Comparison of ENCODE assay signal across 21 cellular contexts in the genomic region with DNA sequence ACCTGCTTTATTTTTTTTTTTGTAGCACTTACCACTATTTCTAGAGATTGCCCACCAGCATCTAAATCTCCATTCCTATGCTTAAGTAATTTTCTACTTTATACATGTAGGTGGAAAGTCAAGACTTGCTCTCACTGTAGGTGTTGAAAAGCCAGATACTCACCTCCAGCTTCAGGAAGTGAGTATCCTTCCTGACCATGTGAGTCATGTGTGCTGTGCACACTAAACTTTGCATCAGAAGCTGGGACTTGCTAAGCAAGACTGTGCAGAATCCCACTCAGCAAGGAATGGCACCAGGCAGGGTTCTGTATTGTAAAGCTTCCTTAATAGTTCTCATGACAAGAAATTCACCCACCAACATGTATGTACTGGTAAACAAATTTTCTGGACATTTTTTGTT.
DNase-seq lines count a peak whose midpoint lies in the region; ATAC-seq and TF ChIP-seq lines count a peak whose summit lies in the region.
"Had no signal": no experiment of that assay in that cellular context is flagged by ENCODE, and none has a peak within 500 bp of the region (broad histone marks: within the 10 kb centered on the region; RNA-seq: fewer than 3 reads in every experiment).

No MANE protein-coding gene starts in this region.

- no peak for ATAC-seq in PC-3
- ATAC-seq: A549, GM23338, SK-N-SH treated with all-trans-retinoic acid at 6 μM for 48 hours had no signal

- BruUV-seq in PC-3 (replicated peaks; lab: Mats Ljungman, UMichigan), result no TSS peak

- H3F3A ChIP-seq in PC-3 (ENCODE audit: low read length, unreplicated experiment), result no peaks in the 10 kb centered on the region

- H3K36me3 ChIP-seq in PC-3 (ENCODE audit: low read depth, low read length), result no peaks in the 10 kb centered on the region
- H3K36me3 ChIP-seq: HAP-1 had no signal

- no peaks in the 10 kb centered on the region for H3K9me3 ChIP-seq in PC-3 (ENCODE audit: low read length)
- H3K9me3 ChIP-seq: A549, HAP-1 had no signal

- DNase-seq in ELR (ENCODE audit: low read depth) (peak; percentile 35), PC-3 (peak; percentile 59), dermis blood vessel endothelial cell (peak; percentile 1), kidney tubule cell (ENCODE audit: low spot score) (peak; percentile 31), GM20000 (ENCODE audit: low spot score) (no peak), epidermal melanocyte (ENCODE audit: insufficient read length, low spot score) (no peak), DMS 273 treated with DMSO at 0.1 percent for 48 hours (lab: John Stamatoyannopoulos, UW) (no peak), HuH-7 (ENCODE audit: low spot score) (no peak)
- DNase-seq: DND-41, KG1, NCI-H1092 treated with DMSO at 0.1 percent for 48 hours, NCI-H146, NCI-H2081, NCI-H2171 treated with DMSO at 0.1 percent for 48 hours, NCI-H446, NCI-H526, PC-9 had no signal

- H3K4me3 ChIP-seq in PC-3 (ENCODE audit: low read length), result no peak overlapping the region
- H3K4me3 ChIP-seq: A549, GM23338, HAP-1, PC-9 had no signal

- no peak overlapping the region for H2AFZ ChIP-seq in PC-3 (ENCODE audit: low read length)
- H2AFZ ChIP-seq: GM23338, PC-9 had no signal

- no peaks in the 10 kb centered on the region for H3K9me2 ChIP-seq in PC-3 (replicated peaks; ENCODE audit: low read length)

- no peaks in the 10 kb centered on the region for H3K4me1 ChIP-seq in PC-3 (ENCODE audit: insufficient read depth, low read length)
- H3K4me1 ChIP-seq: A549, HAP-1 had no signal

- CTCF ChIA-PET in PC-3 (lab: Charles Lee), result no interaction called here

- H3K79me2 ChIP-seq in PC-3 (ENCODE audit: low read length), result no peaks in the 10 kb centered on the region

- intact Hi-C loops in PC-3 (cut with micrococcal nuclease), result no loop called here

- H4K20me1 ChIP-seq in PC-3 (ENCODE audit: low read length), result no peaks in the 10 kb centered on the region

- no peak overlapping the region for H3K27ac ChIP-seq in PC-3 (ENCODE audit: low read length)
- H3K27ac ChIP-seq: A549, PC-9 had no signal

- no peak overlapping the region for H3K4me2 ChIP-seq in PC-3 (ENCODE audit: low read length)
- H3K4me2 ChIP-seq: A549, GM23338, PC-9 had no signal

- TF ChIP-seq CTCF in PC-3 (conservative IDR thresholded peaks at IDR 0.05; ENCODE audit: low read depth, low read length), result no peak
- TF ChIP-seq CTCF in GM20000 (IDR thresholded peaks at IDR 0.05; ENCODE audit: extremely low read depth, missing control alignments), result no peak

- peaks cover 32% of the 10 kb centered on the region for H3K27me3 ChIP-seq in PC-3 (ENCODE audit: low read length)

- POLR2A ChIA-PET in PC-3 (lab: Charles Lee; ENCODE audit: unreplicated experiment), result no interaction called here

- no peak overlapping the region for H3K9ac ChIP-seq in PC-3 (ENCODE audit: low read length)

Comparison
In these comparisons a context has a peak if more than half of its experiments do, and no peak if none do; other contexts are left out.
1. DNase-seq: peak in ELR (single experiment), PC-3 (single experiment), dermis blood vessel endothelial cell (single experiment) and kidney tubule cell (single experiment); none in GM20000 (single experiment), epidermal melanocyte (single experiment), DMS 273 treated with DMSO at 0.1 percent for 48 hours (single experiment) and HuH-7 (single experiment).